In genomic region chrX:24148118-24148517, GRCh38 we compare ENCODE assay signal across 9 cellular contexts. TPM values are rescaled to one million over a fixed set of nuclear protein-coding genes. Genes with fewer than 3 reads are reported as not detected.
DNase-seq lines count a peak whose midpoint lies in the region; ATAC-seq and TF ChIP-seq lines count a peak whose summit lies in the region.
"Had no signal": no experiment of that assay in that cellular context is flagged by ENCODE, and none has a peak within 500 bp of the region (broad histone marks: within the 10 kb centered on the region; RNA-seq: fewer than 3 reads in every experiment).

No MANE protein-coding gene starts in this region.

- DNase-seq in activated CD4-positive, alpha-beta T cell treated with anti-CD3 and anti-CD28 coated beads, Interleukin-2, amount 10 ng/mL, durations not matched to agents 24 days and 14 days = no peak
- no peak for DNase-seq in activated CD4-positive, alpha-beta T cell treated with anti-CD3 and anti-CD28 coated beads, Interleukin-2, amount 50 U/mL, for 4 hours
- DNase-seq in WTC11 (ENCODE audit: low spot score) = no peak
- DNase-seq in NCI-H187 treated with DMSO at 0.1 percent for 48 hours (lab: John Stamatoyannopoulos, UW) = no peak
- DNase-seq in glomerular visceral epithelial cell (ENCODE audit: extremely low spot score) = no peak
- DNase-seq in posterior cingulate gyrus = no peak
- DNase-seq: stimulated activated CD4-positive, alpha-beta T cell treated with anti-CD3 and anti-CD28 coated beads, Interleukin-4, amount 100 ng/mL, for 4 hours had no signal

- H3K36me3 Mint-ChIP-seq in activated CD4-positive, alpha-beta T cell treated with anti-CD3 and anti-CD28 coated beads, Interleukin-2, amount 10 ng/mL, durations not matched to agents 24 days and 14 days (ENCODE audit: low read depth) = peaks cover 19% of the 10 kb centered on the region
- 0 out of 2 replicates have a peak, but pooled peaks cover 2% of the 10 kb centered on the region for H3K36me3 Mint-ChIP-seq in WTC11

- H3K4me3 ChIP-seq in iPS-15b (ENCODE audit: low read depth, low read length) (no peak overlapping the region), subcutaneous abdominal adipose tissue (ENCODE audit: low read depth in 1 of 5, low read length in 5 of 5) (peak overlapping the region; percentile 8 to 86 (median 74))

- H3K9me3 ChIP-seq in iPS-15b (ENCODE audit: control insufficient read depth, insufficient read depth, low read length) (no peaks in the 10 kb centered on the region), subcutaneous abdominal adipose tissue (ENCODE audit: control insufficient read depth in 5 of 5, low read length in 5 of 5) (no peaks in the 10 kb centered on the region)

- H3K36me3 ChIP-seq in iPS-15b (ENCODE audit: control insufficient read depth, insufficient read depth, low read length) (no peaks in the 10 kb centered on the region), subcutaneous abdominal adipose tissue (ENCODE audit: control insufficient read depth in 5 of 5, insufficient read depth in 5 of 5, low read length in 5 of 5) (peaks cover 0 to 1% (median 0%) of the 10 kb centered on the region in 5 donors)

- H3K27me3 ChIP-seq in iPS-15b (ENCODE audit: control insufficient read depth, insufficient read depth, low read length) (no peaks in the 10 kb centered on the region), subcutaneous abdominal adipose tissue (ENCODE audit: control insufficient read depth in 5 of 5, insufficient read depth in 4 of 5, low read length in 5 of 5) (no peaks in the 10 kb centered on the region)

- peak overlapping the region; percentile 95 for H3K27ac Mint-ChIP-seq in activated CD4-positive, alpha-beta T cell treated with anti-CD3 and anti-CD28 coated beads, Interleukin-2, amount 10 ng/mL, durations not matched to agents 24 days and 14 days
- H3K27ac Mint-ChIP-seq in WTC11 = peak overlapping the region; percentile 60; the same call in 1 of the 2 replicates

- H3K9me3 Mint-ChIP-seq in activated CD4-positive, alpha-beta T cell treated with anti-CD3 and anti-CD28 coated beads, Interleukin-2, amount 10 ng/mL, durations not matched to agents 24 days and 14 days = no peaks in the 10 kb centered on the region
- H3K9me3 Mint-ChIP-seq in WTC11 = no peaks in the 10 kb centered on the region

- no peak for ATAC-seq in WTC11

- peak overlapping the region; percentile 78 for H3K4me3 Mint-ChIP-seq in activated CD4-positive, alpha-beta T cell treated with anti-CD3 and anti-CD28 coated beads, Interleukin-2, amount 10 ng/mL, durations not matched to agents 24 days and 14 days
- H3K4me3 Mint-ChIP-seq in WTC11 = peak overlapping the region; percentile 70

- H3K9ac ChIP-seq in iPS-15b (ENCODE audit: low read depth, low read length) (peak overlapping the region; percentile 82), subcutaneous abdominal adipose tissue (ENCODE audit: low read length in 5 of 5) (peak overlapping the region; percentile 2 to 96 (median 87))

- H3K4me1 ChIP-seq in iPS-15b (ENCODE audit: control insufficient read depth, insufficient read depth, low read length) (peaks cover 27% of the 10 kb centered on the region), subcutaneous abdominal adipose tissue (ENCODE audit: control insufficient read depth in 5 of 5, insufficient read depth in 5 of 5, low read length in 5 of 5) (peaks cover 5 to 60% (median 44%) of the 10 kb centered on the region in 5 donors)

- TF ChIP-seq CTCF in WTC11 (IDR thresholded peaks at IDR 0.05) = no peak

- POLR2A ChIA-PET in WTC11 (lab: Charles Lee) = no interaction called here

- H3K27me3 Mint-ChIP-seq in activated CD4-positive, alpha-beta T cell treated with anti-CD3 and anti-CD28 coated beads, Interleukin-2, amount 10 ng/mL, durations not matched to agents 24 days and 14 days = no peaks in the 10 kb centered on the region
- no peaks in the 10 kb centered on the region for H3K27me3 Mint-ChIP-seq in WTC11 (ENCODE audit: low read depth)

- peak overlapping the region; percentile 87 for H3K27ac ChIP-seq in subcutaneous abdominal adipose tissue (ENCODE audit: low read depth, low read length)

- H3K4me1 Mint-ChIP-seq in activated CD4-positive, alpha-beta T cell treated with anti-CD3 and anti-CD28 coated beads, Interleukin-2, amount 10 ng/mL, durations not matched to agents 24 days and 14 days = peaks cover 31% of the 10 kb centered on the region
- H3K4me1 Mint-ChIP-seq in WTC11 = peaks cover 54% of the 10 kb centered on the region

- CTCF ChIA-PET in WTC11 (lab: Charles Lee) = no interaction called here

- intact Hi-C loops in activated CD4-positive, alpha-beta T cell treated with anti-CD3 and anti-CD28 coated beads, Interleukin-2, amount 10 ng/mL, durations not matched to agents 24 days and 14 days (cut with micrococcal nuclease) = loop anchor here (10.0 kb wide), 1 partner anchor 87 kb away; no protein-coding TSS in a partner anchor
- intact Hi-C loops in posterior cingulate gyrus (cut with DNase I) = no loop called here

TF ChIP-seq in WTC11, 78 proteins besides CTCF, POLR2A, EP300 and RAD21:
- no peak for TF ChIP-seq ERG (CRISPR knock-in tag; IDR thresholded peaks at IDR 0.05)
- no peak for TF ChIP-seq NR1H2 (CRISPR knock-in tag; IDR thresholded peaks at IDR 0.05)
- no peak for TF ChIP-seq MXD4 (CRISPR knock-in tag; IDR thresholded peaks at IDR 0.05; ENCODE audit: borderline replicate concordance)
- no peak for TF ChIP-seq IRF2 (CRISPR knock-in tag; IDR thresholded peaks at IDR 0.05; ENCODE audit: borderline replicate concordance, low read depth)

RNA-seq across cellular contexts. Expression of gene ZFX, which starts 1.4 kb away (rescaled TPM):
- 38.8 and 49.9 TPM in 2 replicates for total RNA-seq in activated CD4-positive, alpha-beta T cell treated with anti-CD3 and anti-CD28 coated beads, Interleukin-2, amount 10 ng/mL, durations not matched to agents 24 days and 14 days
- 19.3 to 24.3 TPM (median 23.4 TPM) in 3 replicates for total RNA-seq in WTC11 (2021)
